17 cellular contexts compared by ENCODE assay signal in genomic region chr9:121095057-121095456, GRCh38. TPM values are rescaled to one million over a fixed set of nuclear protein-coding genes. Genes with fewer than 3 reads are reported as not detected.
DNase-seq lines count a peak whose midpoint lies in the region; ATAC-seq and TF ChIP-seq lines count a peak whose summit lies in the region.
"Had no signal": no experiment of that assay in that cellular context is flagged by ENCODE, and none has a peak within 500 bp of the region (broad histone marks: within the 10 kb centered on the region; RNA-seq: fewer than 3 reads in every experiment).

No MANE protein-coding gene starts in this region.

- peaks cover 14 to 32% of the 10 kb centered on the region in 2 experiments for H3K36me3 ChIP-seq in SK-N-SH (replicated peaks in 1 of 2; ENCODE audit: control insufficient read depth in 1 of 2, insufficient read depth in 2 of 2, low read length in 1 of 2)
- no peaks in the 10 kb centered on the region for H3K36me3 ChIP-seq in CD8-positive, alpha-beta T cell (ENCODE audit: insufficient read depth, low read length)
- H3K36me3 ChIP-seq: BE2C had no signal

- DNase-seq in SK-N-SH (peak; percentile 12), activated B cell treated with CpG ODN at 0.5 μM for 24 hours (no peak), NOMO-1 treated with dmso at 0.1 percent for 144 hours (lab: John Stamatoyannopoulos, UW; ENCODE audit: unreplicated experiment) (no peak)
- DNase-seq in CD8-positive, alpha-beta T cell: no peak
- DNase-seq: 8988T; ACHN; BE2C; C1 segment of cervical spinal cord; Caco-2; Calu3; CD4-positive, alpha-beta memory T cell; CD4-positive, CD25-positive, alpha-beta regulatory T cell; DMS79 treated with DMSO at 0.1 percent for 48 hours; GF-D8 had no signal

- peak in 1 of 2 experiments; percentile 46; a peak in 1 of 4 replicates for TF ChIP-seq EP300 in SK-N-SH (IDR thresholded peaks at IDR 0.05; ENCODE audit: borderline replicate concordance in 1 of 2, low read depth in 1 of 2, low read length in 1 of 2)

- no peaks in the 10 kb centered on the region for H4K20me1 ChIP-seq in SK-N-SH (ENCODE audit: insufficient read depth)
- H4K20me1 ChIP-seq: BLaER1 had no signal

- no peak overlapping the region for H3K9ac ChIP-seq in SK-N-SH
- H3K9ac ChIP-seq: BLaER1 had no signal

- CTCF ChIA-PET in SK-N-SH (lab: Yijun Ruan, JAX) (interaction anchor here (1.1 to 1.2 kb wide), 2 partner anchors 23 to 26 kb away, joined by 4 to 6 read pairs; no protein-coding TSS in a partner anchor), activated B cell treated with CpG ODN at 0.5 μM for 24 hours (lab: Charles Lee) (no interaction called here)
- CTCF ChIA-PET in CD8-positive, alpha-beta T cell (lab: Charles Lee): interaction anchor here (0.7 to 1.1 kb wide), 3 partner anchors 24 to 154 kb away, joined by 3 to 4 read pairs (median 3); no protein-coding TSS in a partner anchor

- no peaks in the 10 kb centered on the region for H3K9me3 ChIP-seq in SK-N-SH
- no peaks in the 10 kb centered on the region for H3K9me3 ChIP-seq in CD8-positive, alpha-beta T cell (ENCODE audit: low read length)
- H3K9me3 ChIP-seq: BE2C, Caco-2 had no signal

- H3K4me3 Mint-ChIP-seq in activated B cell treated with CpG ODN at 0.5 μM for 24 hours: no peak overlapping the region
- H3K4me3 Mint-ChIP-seq in CD8-positive, alpha-beta T cell: no peak overlapping the region
- H3K4me3 Mint-ChIP-seq: CD14-positive monocyte; CD4-positive, alpha-beta memory T cell; CD4-positive, CD25-positive, alpha-beta regulatory T cell had no signal

- no peaks in the 10 kb centered on the region for H3K79me2 ChIP-seq in SK-N-SH (ENCODE audit: insufficient read depth)

- ATAC-seq in activated B cell treated with CpG ODN at 0.5 μM for 24 hours (ENCODE audit: low read depth): no peak
- ATAC-seq in HG03025 (IDR thresholded peaks at IDR 0.05; ENCODE audit: low FRiP score, unreplicated experiment): no peak
- ATAC-seq in CD8-positive, alpha-beta T cell: no peak

- no peaks in the 10 kb centered on the region for H3K27me3 ChIP-seq in SK-N-SH (ENCODE audit: insufficient read depth)
- no peaks in the 10 kb centered on the region for H3K27me3 ChIP-seq in CD8-positive, alpha-beta T cell (ENCODE audit: insufficient read depth, low read length)
- H3K27me3 ChIP-seq: BE2C, BLaER1 had no signal

- peaks cover 80% of the 10 kb centered on the region for H3K36me3 Mint-ChIP-seq in activated B cell treated with CpG ODN at 0.5 μM for 24 hours (ENCODE audit: low read depth)
- H3K36me3 Mint-ChIP-seq in CD8-positive, alpha-beta T cell: peaks cover 81% of the 10 kb centered on the region

- H3F3A ChIP-seq in SK-N-SH (replicated peaks; ENCODE audit: insufficient read depth): peaks cover 4% of the 10 kb centered on the region

- intact Hi-C loops in activated B cell treated with CpG ODN at 0.5 μM for 24 hours (cut with micrococcal nuclease): no loop called here
- intact Hi-C loops in CD8-positive, alpha-beta T cell (cut with DNase I, micrococcal nuclease): no loop called here

- no peaks in the 10 kb centered on the region for H3K9me2 ChIP-seq in SK-N-SH

- H2AFZ ChIP-seq in SK-N-SH (ENCODE audit: low read depth): no peak overlapping the region

- H3K27ac ChIP-seq in SK-N-SH (ENCODE audit: low read depth in 2 of 2, low read length in 1 of 2): no peak overlapping the region; a peak in 1 of 4 replicates
- no peak overlapping the region for H3K27ac ChIP-seq in CD8-positive, alpha-beta T cell (ENCODE audit: low read depth, low read length)
- H3K27ac ChIP-seq: BLaER1 had no signal

- TF ChIP-seq CTCF in SK-N-SH (IDR thresholded peaks at IDR 0.05) (no peak), activated B cell treated with CpG ODN at 0.5 μM for 24 hours (IDR thresholded peaks at IDR 0.05) (no peak)
- no peak for TF ChIP-seq CTCF in CD8-positive, alpha-beta T cell (IDR thresholded peaks at IDR 0.05)

- no peaks in the 10 kb centered on the region for H3K27me3 Mint-ChIP-seq in activated B cell treated with CpG ODN at 0.5 μM for 24 hours
- H3K27me3 Mint-ChIP-seq in CD8-positive, alpha-beta T cell (ENCODE audit: low read depth): no peaks in the 10 kb centered on the region
- H3K27me3 Mint-ChIP-seq: CD4-positive, alpha-beta memory T cell; CD4-positive, CD25-positive, alpha-beta regulatory T cell had no signal

- POLR2A ChIA-PET in SK-N-SH (lab: Yijun Ruan, JAX): no interaction called here
- POLR2A ChIA-PET in activated B cell treated with CpG ODN at 0.5 μM for 24 hours (lab: Charles Lee): no interaction called here
- POLR2A ChIA-PET in CD8-positive, alpha-beta T cell (lab: Charles Lee): no interaction called here

- H3K4me1 Mint-ChIP-seq in activated B cell treated with CpG ODN at 0.5 μM for 24 hours: peaks cover 24% of the 10 kb centered on the region
- no peaks in the 10 kb centered on the region for H3K4me1 Mint-ChIP-seq in CD8-positive, alpha-beta T cell (ENCODE audit: low read depth)

- H3K4me3 ChIP-seq in SK-N-SH (ENCODE audit: low read depth in 2 of 2, low read length in 1 of 2): no peak overlapping the region
- no peak overlapping the region for H3K4me3 ChIP-seq in CD8-positive, alpha-beta T cell (ENCODE audit: low read depth, low read length)
- H3K4me3 ChIP-seq: BLaER1 had no signal

- no peak overlapping the region for H3K4me2 ChIP-seq in SK-N-SH
- H3K4me2 ChIP-seq: BLaER1 had no signal

- H3K9me3 Mint-ChIP-seq in activated B cell treated with CpG ODN at 0.5 μM for 24 hours: no peaks in the 10 kb centered on the region
- H3K9me3 Mint-ChIP-seq in CD8-positive, alpha-beta T cell: no peaks in the 10 kb centered on the region

- TF ChIP-seq RAD21 in SK-N-SH (IDR thresholded peaks at IDR 0.05; ENCODE audit: low read length): no peak

- H3K4me1 ChIP-seq in SK-N-SH (ENCODE audit: control insufficient read depth in 1 of 2, insufficient read depth in 2 of 2, low read depth in 1 of 2, low read length in 1 of 2): peaks cover 0 to 5% of the 10 kb centered on the region in 2 experiments; a peak in 2 of 4 replicates
- H3K4me1 ChIP-seq in CD8-positive, alpha-beta T cell (ENCODE audit: insufficient read depth, low read length): no peaks in the 10 kb centered on the region
- H3K4me1 ChIP-seq: Caco-2 had no signal

- peak overlapping the region; percentile 24 for H3K27ac Mint-ChIP-seq in activated B cell treated with CpG ODN at 0.5 μM for 24 hours
- H3K27ac Mint-ChIP-seq in CD8-positive, alpha-beta T cell: no peak overlapping the region

TF ChIP-seq in SK-N-SH, 30 proteins besides CTCF, POLR2A, EP300 and RAD21:
- TF ChIP-seq RCOR1 (IDR thresholded peaks at IDR 0.05; ENCODE audit: low read length) (0 out of 2 replicates have a peak, but pooled peaks have one; percentile 11), FOSL2 (IDR thresholded peaks at IDR 0.05; ENCODE audit: borderline replicate concordance, low read depth) (no peak), GATA2 (CRISPR knock-in tag; IDR thresholded peaks at IDR 0.05) (peak; percentile 19; the same call in 1 of the 2 replicates), FOXM1 (IDR thresholded peaks at IDR 0.05; ENCODE audit: low read depth) (no peak)

RNA-seq across cellular contexts. Expression of gene CNTRL, which starts 20.3 kb away (rescaled TPM):
- 3.6 and 4.1 TPM in 2 replicates for polyA plus RNA-seq in SK-N-SH (2012; rRNA removed)
- 4.1 and 4.3 TPM in 2 replicates for polyA plus RNA-seq in SK-N-SH (2012; cell fraction: cytosol; rRNA removed)
- 4.3 and 7.0 TPM in 2 replicates for polyA plus RNA-seq in SK-N-SH (2012; cell fraction: nucleus; rRNA removed)
- total RNA-seq in activated B cell treated with CpG ODN at 0.5 μM for 24 hours: 98.4 and 110 TPM in 2 replicates
- total RNA-seq in CD8-positive, alpha-beta T cell: 10 to 100 TPM; 29.8 to 30.8 TPM

RNA-seq across cellular contexts. Expression of gene C5, which starts 45.0 kb away (rescaled TPM):
- 1.8 and 2.7 TPM in 2 replicates for polyA plus RNA-seq in SK-N-SH (2012; rRNA removed)
- polyA plus RNA-seq in SK-N-SH (2012; cell fraction: cytosol; rRNA removed): 2.0 and 2.1 TPM in 2 replicates
- 2.4 and 4.5 TPM in 2 replicates for polyA plus RNA-seq in SK-N-SH (2012; cell fraction: nucleus; rRNA removed)
- total RNA-seq in activated B cell treated with CpG ODN at 0.5 μM for 24 hours: 3.2 and 3.5 TPM in 2 replicates
- total RNA-seq in CD8-positive, alpha-beta T cell: under 1 TPM; 0.49 to 0.50 TPM
